Comparison of ENCODE assay signal across 10 cellular contexts in the genomic region with DNA sequence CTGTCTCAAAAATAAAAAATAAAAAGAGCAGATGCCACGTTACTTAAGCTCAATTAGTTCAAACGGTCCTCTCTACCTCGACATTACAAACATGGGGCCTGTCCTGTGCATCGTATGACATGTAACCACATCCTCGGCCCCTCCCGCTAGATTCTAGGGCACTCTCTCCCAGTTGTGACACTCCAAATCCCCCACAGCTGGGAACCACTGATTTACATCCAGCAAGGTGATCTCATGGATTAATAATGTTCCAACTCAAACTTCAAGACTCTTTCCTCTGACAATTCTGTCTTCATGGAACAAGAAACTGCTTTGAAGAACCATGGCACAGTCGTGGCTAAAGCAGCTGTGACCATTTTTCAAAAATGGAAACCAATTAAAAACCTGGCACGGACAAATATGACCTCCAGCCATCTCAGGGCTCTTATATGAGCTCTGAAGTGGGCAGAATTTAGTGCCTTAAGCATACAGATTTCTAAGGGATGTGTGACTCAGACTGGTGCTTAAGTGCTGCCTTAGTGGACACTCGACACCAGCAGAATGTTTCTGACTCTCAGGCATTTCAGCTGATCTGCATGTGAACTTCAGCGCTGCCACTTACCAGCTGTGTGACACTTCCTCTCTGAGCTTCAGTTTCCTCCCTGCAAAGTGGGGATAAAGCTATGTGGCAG. TPM values are rescaled to one million over a fixed set of nuclear protein-coding genes. Genes with fewer than 3 reads are reported as not detected.
DNase-seq lines count a peak whose midpoint lies in the region; ATAC-seq and TF ChIP-seq lines count a peak whose summit lies in the region.
"Had no signal": no experiment of that assay in that cellular context is flagged by ENCODE, and none has a peak within 500 bp of the region (broad histone marks: within the 10 kb centered on the region; RNA-seq: fewer than 3 reads in every experiment).

No MANE protein-coding gene starts in this region.

- no peak overlapping the region for H3K4me3 Mint-ChIP-seq in activated CD4-positive, alpha-beta memory T cell treated with anti-CD3 and anti-CD28 coated beads for 36 hours
- H3K4me3 Mint-ChIP-seq: activated CD8-positive, alpha-beta memory T cell treated with anti-CD3 and anti-CD28 coated beads, Interleukin-2, amount 10 ng/mL, durations not matched to agents 7 days and 5 days; stimulated activated effector memory CD8-positive, alpha-beta T cell treated with anti-CD3 and anti-CD28 coated beads, Interleukin-12 subunit alpha, Interleukin-12 subunit beta, amount 100 ng/mL, for 72 hours had no signal

- no TSS peak for BruUV-seq in PC-3 (replicated peaks; lab: Mats Ljungman, UMichigan)

- H3K27ac Mint-ChIP-seq in activated CD4-positive, alpha-beta memory T cell treated with anti-CD3 and anti-CD28 coated beads for 36 hours, result no peak overlapping the region
- H3K27ac Mint-ChIP-seq: activated CD8-positive, alpha-beta memory T cell treated with anti-CD3 and anti-CD28 coated beads, Interleukin-2, amount 10 ng/mL, durations not matched to agents 7 days and 5 days; stimulated activated effector memory CD8-positive, alpha-beta T cell treated with anti-CD3 and anti-CD28 coated beads, Interleukin-12 subunit alpha, Interleukin-12 subunit beta, amount 100 ng/mL, for 72 hours had no signal

- intact Hi-C loops in left ventricle myocardium inferior (cut with micrococcal nuclease), result no loop called here
- intact Hi-C loops in Right ventricle myocardium inferior (cut with DNase I), result no loop called here
- intact Hi-C loops in PC-3 (cut with micrococcal nuclease), result no loop called here
- intact Hi-C loops in activated CD4-positive, alpha-beta memory T cell treated with anti-CD3 and anti-CD28 coated beads for 36 hours (cut with micrococcal nuclease), result no loop called here

- no peak for TF ChIP-seq POLR2A in upper lobe of left lung (IDR thresholded peaks at IDR 0.05)

- POLR2A ChIA-PET in PC-3 (lab: Charles Lee; ENCODE audit: unreplicated experiment), result interaction anchor here (0.5 to 0.6 kb wide), 3 partner anchors 34 to 492 kb away, joined by 3 to 9 read pairs (median 3); no protein-coding TSS in a partner anchor
- POLR2A ChIA-PET in activated CD4-positive, alpha-beta memory T cell treated with anti-CD3 and anti-CD28 coated beads for 36 hours (lab: Charles Lee), result no interaction called here

- H3K4me3 ChIP-seq in left ventricle myocardium inferior, result no peak overlapping the region
- H3K4me3 ChIP-seq in PC-3 (ENCODE audit: low read length), result 0 out of 2 replicates have a peak overlapping the region, but pooled peaks have one; percentile 20
- H3K4me3 ChIP-seq in fibroblast of mammary gland (ENCODE audit: control insufficient read depth, low read depth, low read length), result no peak overlapping the region
- no peak overlapping the region for H3K4me3 ChIP-seq in upper lobe of left lung

- H3F3A ChIP-seq in PC-3 (ENCODE audit: low read length, unreplicated experiment), result peaks cover 10% of the 10 kb centered on the region

- WGBS in upper lobe of left lung, 2 donors, result 51 to 55% methylated on average over 10 of the region's 10 CpGs

- H3K9me3 ChIP-seq in left ventricle myocardium inferior (replicated peaks), result no peaks in the 10 kb centered on the region
- H3K9me3 ChIP-seq in PC-3 (ENCODE audit: low read length), result no peaks in the 10 kb centered on the region
- no peaks in the 10 kb centered on the region for H3K9me3 ChIP-seq in upper lobe of left lung

- H3K4me2 ChIP-seq in PC-3 (ENCODE audit: low read length), result peak overlapping the region; percentile 72

- no peaks in the 10 kb centered on the region for H3K9me3 Mint-ChIP-seq in activated CD4-positive, alpha-beta memory T cell treated with anti-CD3 and anti-CD28 coated beads for 36 hours
- H3K9me3 Mint-ChIP-seq: stimulated activated effector memory CD8-positive, alpha-beta T cell treated with anti-CD3 and anti-CD28 coated beads, Interleukin-12 subunit alpha, Interleukin-12 subunit beta, amount 100 ng/mL, for 72 hours had no signal

- H3K36me3 ChIP-seq in left ventricle myocardium inferior, result no peaks in the 10 kb centered on the region
- no peaks in the 10 kb centered on the region for H3K36me3 ChIP-seq in PC-3 (ENCODE audit: low read depth, low read length)
- H3K36me3 ChIP-seq in upper lobe of left lung, result no peaks in the 10 kb centered on the region

- no peaks in the 10 kb centered on the region for H3K36me3 Mint-ChIP-seq in activated CD4-positive, alpha-beta memory T cell treated with anti-CD3 and anti-CD28 coated beads for 36 hours
- H3K36me3 Mint-ChIP-seq: activated CD8-positive, alpha-beta memory T cell treated with anti-CD3 and anti-CD28 coated beads, Interleukin-2, amount 10 ng/mL, durations not matched to agents 7 days and 5 days; stimulated activated effector memory CD8-positive, alpha-beta T cell treated with anti-CD3 and anti-CD28 coated beads, Interleukin-12 subunit alpha, Interleukin-12 subunit beta, amount 100 ng/mL, for 72 hours had no signal

- H3K4me1 ChIP-seq in left ventricle myocardium inferior (peaks cover 25% of the 10 kb centered on the region), PC-3 (ENCODE audit: insufficient read depth, low read length) (peaks cover 57% of the 10 kb centered on the region), upper lobe of left lung (peaks cover 21 to 36% (median 26%) of the 10 kb centered on the region in 4 donors)

- CTCF ChIA-PET in PC-3 (lab: Charles Lee), result interaction anchor here (0.6 kb wide), 1 partner anchor 35 kb away, joined by 4 read pairs; no protein-coding TSS in a partner anchor
- CTCF ChIA-PET in activated CD4-positive, alpha-beta memory T cell treated with anti-CD3 and anti-CD28 coated beads for 36 hours (lab: Charles Lee), result no interaction called here

- no peak for DNase-seq in left ventricle myocardium inferior
- DNase-seq in Right ventricle myocardium inferior (ENCODE audit: missing footprints), result no peak
- peak; percentile 88 for DNase-seq in PC-3
- DNase-seq in fibroblast of mammary gland (ENCODE audit: low read depth), result peak; percentile 83
- peak in 1 of 2 donors; percentile 86 for DNase-seq in upper lobe of left lung
- DNase-seq in cortex of kidney (lab: John Stamatoyannopoulos, UW), result no peak
- no peak for DNase-seq in activated CD4-positive, alpha-beta memory T cell treated with anti-CD3 and anti-CD28 coated beads for 36 hours
- DNase-seq: activated CD8-positive, alpha-beta memory T cell treated with anti-CD3 and anti-CD28 coated beads, Interleukin-2, amount 10 ng/mL, durations not matched to agents 7 days and 5 days had no signal

- TF ChIP-seq CTCF in left ventricle myocardium inferior (IDR thresholded peaks at IDR 0.05; ENCODE audit: borderline replicate concordance), result no peak
- no peak for TF ChIP-seq CTCF in PC-3 (conservative IDR thresholded peaks at IDR 0.05; ENCODE audit: low read depth, low read length)
- TF ChIP-seq CTCF in fibroblast of mammary gland (conservative IDR thresholded peaks at IDR 0.05; ENCODE audit: control insufficient read depth, insufficient read depth, low read depth, low read length), result no peak
- no peak for TF ChIP-seq CTCF in upper lobe of left lung (IDR thresholded peaks at IDR 0.05)

- no peaks in the 10 kb centered on the region for H3K79me2 ChIP-seq in PC-3 (ENCODE audit: low read length)

- peak in 1 of 4 donors; percentile 73 for TF ChIP-seq EP300 in upper lobe of left lung (IDR thresholded peaks at IDR 0.05)

- H3K27ac ChIP-seq in left ventricle myocardium inferior (replicated peaks) (peak overlapping the region; percentile 27), PC-3 (ENCODE audit: low read length) (peak overlapping the region; percentile 75), upper lobe of left lung (peak overlapping the region; percentile 16 to 65 (median 40))

- H3K9ac ChIP-seq in PC-3 (ENCODE audit: low read length), result no peak overlapping the region

- peaks cover 9% of the 10 kb centered on the region for H3K27me3 Mint-ChIP-seq in activated CD4-positive, alpha-beta memory T cell treated with anti-CD3 and anti-CD28 coated beads for 36 hours

- H3K9me2 ChIP-seq in PC-3 (replicated peaks; ENCODE audit: low read length), result no peaks in the 10 kb centered on the region

- H3K27me3 ChIP-seq in left ventricle myocardium inferior (ENCODE audit: low read depth) (no peaks in the 10 kb centered on the region), PC-3 (ENCODE audit: low read length) (no peaks in the 10 kb centered on the region), upper lobe of left lung (no peaks in the 10 kb centered on the region)

- H2AFZ ChIP-seq in PC-3 (ENCODE audit: low read length), result peak overlapping the region; percentile 87

- H4K20me1 ChIP-seq in PC-3 (ENCODE audit: low read length), result no peaks in the 10 kb centered on the region

- ATAC-seq in Right ventricle myocardium inferior, result no peak
- peak; percentile 27 for ATAC-seq in PC-3
- ATAC-seq in upper lobe of left lung (ENCODE audit: low FRiP score in 2 of 2), result peak; percentile 60 to 76
- no peak for ATAC-seq in HG03520 (IDR thresholded peaks at IDR 0.05; ENCODE audit: unreplicated experiment)
- ATAC-seq: activated CD8-positive, alpha-beta memory T cell treated with anti-CD3 and anti-CD28 coated beads, Interleukin-2, amount 10 ng/mL, durations not matched to agents 7 days and 5 days; stimulated activated effector memory CD8-positive, alpha-beta T cell treated with anti-CD3 and anti-CD28 coated beads, Interleukin-12 subunit alpha, Interleukin-12 subunit beta, amount 100 ng/mL, for 72 hours had no signal

- no peaks in the 10 kb centered on the region for H3K4me1 Mint-ChIP-seq in activated CD4-positive, alpha-beta memory T cell treated with anti-CD3 and anti-CD28 coated beads for 36 hours (ENCODE audit: low read depth)
- H3K4me1 Mint-ChIP-seq: activated CD8-positive, alpha-beta memory T cell treated with anti-CD3 and anti-CD28 coated beads, Interleukin-2, amount 10 ng/mL, durations not matched to agents 7 days and 5 days; stimulated activated effector memory CD8-positive, alpha-beta T cell treated with anti-CD3 and anti-CD28 coated beads, Interleukin-12 subunit alpha, Interleukin-12 subunit beta, amount 100 ng/mL, for 72 hours had no signal

RNA-seq across cellular contexts. Expression of a gene that starts 31.7 kb away (rescaled TPM):
- total RNA-seq in left ventricle myocardium inferior (10.0 TPM), Right ventricle myocardium inferior (12.9 TPM), PC-3 (2014; rRNA removed) (25.2 and 34.5 TPM in 2 replicates), upper lobe of left lung (10 to 100 TPM; 20.4 to 26.0 (median 23.4) TPM)
- under 1 TPM; 0.26 to 0.97 TPM for total RNA-seq in activated CD4-positive, alpha-beta memory T cell treated with anti-CD3 and anti-CD28 coated beads for 36 hours

Comparison
In these comparisons a context has a peak if more than half of its experiments do, and no peak if none do; other contexts are left out.
1. DNase-seq: peak in PC-3 (single experiment) and fibroblast of mammary gland (single experiment); none in left ventricle myocardium inferior (single experiment), Right ventricle myocardium inferior (single experiment), cortex of kidney (single experiment) and activated CD4-positive, alpha-beta memory T cell treated with anti-CD3 and anti-CD28 coated beads for 36 hours (single experiment).
2. ATAC-seq: peak in PC-3 (single experiment) and upper lobe of left lung (2 of 2); none in Right ventricle myocardium inferior (single experiment) and HG03520 (single experiment).
3. Peak in every context shown above with its lines, with median percentiles within 50 percentile points of each other: H3K27ac ChIP-seq.